Comparison of ENCODE assay signal across 14 cellular contexts in the genomic region with DNA sequence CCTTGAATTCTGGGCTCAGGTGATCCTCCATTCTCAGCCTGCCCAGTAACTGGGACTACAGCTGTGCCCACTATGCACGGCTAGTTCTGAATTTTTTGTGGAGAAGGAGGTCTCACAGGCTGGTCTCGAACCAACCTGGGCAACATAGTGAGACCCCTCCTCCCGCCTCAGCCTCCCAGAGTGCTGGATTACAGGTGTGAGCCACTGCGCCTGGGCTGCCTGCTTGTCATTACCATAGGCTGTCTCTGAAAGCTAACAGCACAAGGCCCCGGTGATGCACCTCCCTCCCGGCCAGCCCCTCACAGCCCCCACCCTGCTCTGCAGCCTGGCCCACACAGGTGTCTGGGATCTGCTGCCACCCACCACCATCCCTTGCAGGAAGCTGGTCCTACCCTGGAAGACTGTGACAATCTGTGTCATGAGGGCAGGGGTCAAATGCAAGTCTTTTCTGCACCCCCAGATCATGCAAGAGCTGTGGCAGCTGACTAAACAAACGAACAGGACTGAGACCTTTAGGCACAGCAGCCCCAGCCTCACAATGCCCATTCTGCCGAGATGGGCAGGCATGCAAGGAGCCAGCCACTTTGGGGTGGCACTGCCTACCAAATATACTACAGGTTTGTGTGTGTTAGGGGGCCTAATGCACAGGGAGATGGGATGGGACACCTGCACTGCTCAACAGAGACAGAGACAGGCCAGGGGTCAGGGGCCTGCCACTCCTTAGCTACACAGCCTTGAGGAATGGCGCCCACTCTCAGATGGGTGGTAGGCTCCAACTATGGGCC.
"Had no signal": no experiment of that assay in that cellular context is flagged by ENCODE, and none has a peak within 500 bp of the region (broad histone marks: within the 10 kb centered on the region; RNA-seq: fewer than 3 reads in every experiment).

No MANE protein-coding gene starts in this region.

- H3K27ac Mint-ChIP-seq: activated CD4-positive, alpha-beta memory T cell treated with anti-CD3 and anti-CD28 coated beads, Interleukin-2, amount 10 ng/mL, durations not matched to agents 7 days and 5 days; activated T-helper 17 cell treated with anti-CD3 and anti-CD28 coated beads, Interleukin-2, amount 50 U/mL, for 72 hours; memory B cell; T-helper 2 cell treated with Interferon-gamma antibody and Interleukin-4, amounts not matched to agents 5 μg/mL and 100 μg/mL, for 36 hours had no signal

- H3K4me1 Mint-ChIP-seq: activated CD4-positive, alpha-beta memory T cell treated with anti-CD3 and anti-CD28 coated beads, Interleukin-2, amount 10 ng/mL, durations not matched to agents 7 days and 5 days; memory B cell had no signal

- ATAC-seq: activated naive CD4-positive, alpha-beta T cell treated with anti-CD3 and anti-CD28 coated beads, Interleukin-2, amount 50 U/mL, for 72 hours; activated T-helper 17 cell treated with anti-CD3 and anti-CD28 coated beads, Interleukin-2, amount 50 U/mL, for 72 hours had no signal

- H3K27ac ChIP-seq: hepatocyte, ovary had no signal

- H3K36me3 Mint-ChIP-seq: activated naive CD4-positive, alpha-beta T cell treated with anti-CD3 and anti-CD28 coated beads, Interleukin-2, amount 50 U/mL, for 72 hours had no signal

- H3K27me3 ChIP-seq: hepatocyte, ovary had no signal

- H3K4me3 ChIP-seq: hepatocyte, ovary had no signal

- H3K27me3 Mint-ChIP-seq: activated CD4-positive, alpha-beta memory T cell treated with anti-CD3 and anti-CD28 coated beads, Interleukin-2, amount 10 ng/mL, durations not matched to agents 7 days and 5 days; activated T-helper 17 cell treated with anti-CD3 and anti-CD28 coated beads, Interleukin-2, amount 50 U/mL, for 72 hours; memory B cell had no signal

- H3K4me3 Mint-ChIP-seq: activated CD4-positive, alpha-beta memory T cell treated with anti-CD3 and anti-CD28 coated beads, Interleukin-2, amount 10 ng/mL, durations not matched to agents 7 days and 5 days; activated T-helper 17 cell treated with anti-CD3 and anti-CD28 coated beads, Interleukin-2, amount 50 U/mL, for 72 hours; memory B cell; T-helper 2 cell treated with Interferon-gamma antibody and Interleukin-4, amounts not matched to agents 5 μg/mL and 100 μg/mL, for 36 hours had no signal

- H3K9me3 Mint-ChIP-seq: activated CD4-positive, alpha-beta memory T cell treated with anti-CD3 and anti-CD28 coated beads, Interleukin-2, amount 10 ng/mL, durations not matched to agents 7 days and 5 days; activated naive CD4-positive, alpha-beta T cell treated with anti-CD3 and anti-CD28 coated beads, Interleukin-2, amount 50 U/mL, for 72 hours; activated T-helper 17 cell treated with anti-CD3 and anti-CD28 coated beads, Interleukin-2, amount 50 U/mL, for 72 hours; memory B cell; T-helper 2 cell treated with Interferon-gamma antibody and Interleukin-4, amounts not matched to agents 5 μg/mL and 100 μg/mL, for 36 hours had no signal

- DNase-seq: activated CD4-positive, alpha-beta memory T cell treated with anti-CD3 and anti-CD28 coated beads, Interleukin-2, amount 10 ng/mL, durations not matched to agents 7 days and 5 days; activated CD4-positive, alpha-beta T cell treated with anti-CD3 and anti-CD28 coated beads for 1 hour; activated CD8-positive, alpha-beta memory T cell treated with anti-CD3 and anti-CD28 coated beads, Interleukin-2, amount 50 U/mL, for 4 hours; cerebellar nuclear complex; dermis blood vessel endothelial cell; erythroblast; substantia nigra; trophoblast cell had no signal

- H3K36me3 ChIP-seq: ovary had no signal

- H3K9me3 ChIP-seq: ovary had no signal
